14 cellular contexts compared by ENCODE assay signal in the genomic region with DNA sequence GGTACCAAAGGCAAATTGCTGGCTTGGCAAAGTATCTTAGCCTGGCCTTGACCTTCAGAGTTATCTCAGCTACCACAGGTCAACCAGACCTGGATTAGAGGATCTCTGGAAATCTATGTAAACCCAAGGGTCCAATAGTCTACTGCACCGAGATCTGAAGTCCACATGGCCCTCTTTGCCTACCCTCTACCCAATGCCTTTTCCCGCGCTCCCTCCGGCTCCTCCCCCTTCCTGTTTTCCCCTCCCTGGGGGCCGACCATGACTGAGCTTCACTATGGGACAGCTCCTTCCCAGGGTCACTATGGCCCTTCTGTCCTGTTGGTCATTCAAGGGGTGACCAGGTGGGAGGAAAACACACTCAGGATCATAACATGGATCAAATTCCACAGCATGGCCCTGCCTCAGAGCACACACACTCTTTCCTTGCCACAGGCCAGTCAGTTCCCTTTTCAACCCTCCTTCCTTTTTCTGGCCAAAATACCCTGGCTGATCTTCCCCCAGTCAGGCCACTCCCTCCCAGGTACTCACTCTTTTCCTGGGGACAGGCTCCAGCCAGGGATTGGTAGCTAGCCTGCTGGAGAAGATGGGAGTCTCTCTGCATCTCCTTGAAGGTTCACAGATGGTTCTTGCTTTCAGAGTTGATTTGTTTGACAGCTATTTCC. TPM values are rescaled to one million over a fixed set of nuclear protein-coding genes. Genes with fewer than 3 reads are reported as not detected.
DNase-seq lines count a peak whose midpoint lies in the region; ATAC-seq and TF ChIP-seq lines count a peak whose summit lies in the region.
"Had no signal": no experiment of that assay in that cellular context is flagged by ENCODE, and none has a peak within 500 bp of the region (broad histone marks: within the 10 kb centered on the region; RNA-seq: fewer than 3 reads in every experiment).

No MANE protein-coding gene starts in this region.

- H3K4me3 Mint-ChIP-seq in GM23338 (no peak overlapping the region), activated B cell treated with CpG ODN at 0.5 μM for 24 hours (no peak overlapping the region)
- no peak overlapping the region for H3K4me3 Mint-ChIP-seq in stimulated activated memory B cell treated with anti-CD40 and anti-IgM and Interleukin-4, amounts not matched to agents 10 μg/mL and 1 μg/mL and 100 μg/mL, for 72 hours

- POLR2A ChIA-PET in activated B cell treated with CpG ODN at 0.5 μM for 24 hours (lab: Charles Lee) = no interaction called here

- H3K36me3 Mint-ChIP-seq in GM23338 (ENCODE audit: low read depth) (no peaks in the 10 kb centered on the region), activated B cell treated with CpG ODN at 0.5 μM for 24 hours (ENCODE audit: low read depth) (no peaks in the 10 kb centered on the region)
- H3K36me3 Mint-ChIP-seq in stimulated activated memory B cell treated with anti-CD40 and anti-IgM and Interleukin-4, amounts not matched to agents 10 μg/mL and 1 μg/mL and 100 μg/mL, for 72 hours = no peaks in the 10 kb centered on the region

- peak overlapping the region; percentile 87; the same call in 1 of the 2 replicates for H2AFZ ChIP-seq in GM23338
- H2AFZ ChIP-seq: GM23248 had no signal

- H3K9me3 Mint-ChIP-seq in GM23338 (no peaks in the 10 kb centered on the region; the same call in 2 of the 3 replicates), activated B cell treated with CpG ODN at 0.5 μM for 24 hours (no peaks in the 10 kb centered on the region)
- no peaks in the 10 kb centered on the region for H3K9me3 Mint-ChIP-seq in stimulated activated memory B cell treated with anti-CD40 and anti-IgM and Interleukin-4, amounts not matched to agents 10 μg/mL and 1 μg/mL and 100 μg/mL, for 72 hours

- no peak overlapping the region for H3K4me2 ChIP-seq in GM23338

- DNase-seq in GM23338 (ENCODE audit: low spot score) (no peak), NOMO-1 treated with dmso at 0.1 percent for 144 hours (lab: John Stamatoyannopoulos, UW; ENCODE audit: unreplicated experiment) (peak; percentile 42), activated B cell treated with CpG ODN at 0.5 μM for 24 hours (no peak), NCI-H345 (lab: John Stamatoyannopoulos, UW) (no peak), AG08396 (ENCODE audit: low spot score) (no peak), putamen (ENCODE audit: low spot score) (no peak)
- DNase-seq: COR-L47, DMS53, GM23248, NCI-H187 treated with DMSO at 0.1 percent for 48 hours, NCI-H2171, PC-3 had no signal

- TF ChIP-seq CTCF in GM23338 (conservative IDR thresholded peaks at IDR 0.05; ENCODE audit: low read depth in 2 of 2) (no peak), activated B cell treated with CpG ODN at 0.5 μM for 24 hours (IDR thresholded peaks at IDR 0.05) (no peak)

- H3K27me3 ChIP-seq in GM23338 (ENCODE audit: insufficient read depth) = no peaks in the 10 kb centered on the region

- H3K27ac Mint-ChIP-seq in GM23338 (no peak overlapping the region), activated B cell treated with CpG ODN at 0.5 μM for 24 hours (peak overlapping the region; percentile 30)
- H3K27ac Mint-ChIP-seq in stimulated activated memory B cell treated with anti-CD40 and anti-IgM and Interleukin-4, amounts not matched to agents 10 μg/mL and 1 μg/mL and 100 μg/mL, for 72 hours = no peak overlapping the region

- CTCF ChIA-PET in activated B cell treated with CpG ODN at 0.5 μM for 24 hours (lab: Charles Lee) = interaction anchor here (1.2 kb wide), 1 partner anchor 9 kb away, joined by 5 read pairs; no protein-coding TSS in a partner anchor

- H3K4me1 Mint-ChIP-seq in GM23338 (peaks cover 5% of the 10 kb centered on the region; the same call in 1 of the 3 replicates), activated B cell treated with CpG ODN at 0.5 μM for 24 hours (peaks cover 40% of the 10 kb centered on the region)
- peaks cover 11% of the 10 kb centered on the region for H3K4me1 Mint-ChIP-seq in stimulated activated memory B cell treated with anti-CD40 and anti-IgM and Interleukin-4, amounts not matched to agents 10 μg/mL and 1 μg/mL and 100 μg/mL, for 72 hours

- H4K20me1 ChIP-seq in GM23338 (replicated peaks; ENCODE audit: insufficient read depth) = no peaks in the 10 kb centered on the region

- no peak overlapping the region for H3K4me3 ChIP-seq in GM23338
- H3K4me3 ChIP-seq: GM12878, GM23248 had no signal

- H3K79me2 ChIP-seq in GM23338 (replicated peaks; ENCODE audit: insufficient read depth) = no peaks in the 10 kb centered on the region

- H3K27me3 Mint-ChIP-seq in GM23338 (ENCODE audit: insufficient read depth, low read depth, poor library complexity) (peaks cover 2% of the 10 kb centered on the region), activated B cell treated with CpG ODN at 0.5 μM for 24 hours (no peaks in the 10 kb centered on the region)
- peaks cover 30% of the 10 kb centered on the region for H3K27me3 Mint-ChIP-seq in stimulated activated memory B cell treated with anti-CD40 and anti-IgM and Interleukin-4, amounts not matched to agents 10 μg/mL and 1 μg/mL and 100 μg/mL, for 72 hours

- no peaks in the 10 kb centered on the region for H3K36me3 ChIP-seq in GM23338 (ENCODE audit: insufficient read depth)

- no peaks in the 10 kb centered on the region for H3K4me1 ChIP-seq in GM23338 (ENCODE audit: insufficient read depth)

- ATAC-seq in GM23338 = no peak; the same call in 2 of the 3 replicates
- ATAC-seq in activated B cell treated with CpG ODN at 0.5 μM for 24 hours (ENCODE audit: low read depth) = no peak
- peak; percentile 12 for ATAC-seq in stimulated activated memory B cell treated with anti-CD40 and anti-IgM and Interleukin-4, amounts not matched to agents 10 μg/mL and 1 μg/mL and 100 μg/mL, for 72 hours
- ATAC-seq: GM12878, PC-3 had no signal

- H3F3A ChIP-seq in GM23338 (replicated peaks; ENCODE audit: low read depth) = no peaks in the 10 kb centered on the region

- 0 out of 2 replicates have a peak, but pooled peaks cover 4% of the 10 kb centered on the region for H3K9me2 ChIP-seq in GM23338 (ENCODE audit: insufficient read depth)

- intact Hi-C loops in activated B cell treated with CpG ODN at 0.5 μM for 24 hours (cut with micrococcal nuclease) = no loop called here

- H3K27ac ChIP-seq in GM23338 (ENCODE audit: low read depth) = no peak overlapping the region
- H3K27ac ChIP-seq: GM23248 had no signal

TF ChIP-seq in GM23338, 12 proteins besides CTCF, POLR2A, EP300 and RAD21 (continues in another document):
- no peak for TF ChIP-seq JUNB (IDR thresholded peaks at IDR 0.05; ENCODE audit: unreplicated experiment)
- no peak for TF ChIP-seq ZNF114 (CRISPR knock-in tag; IDR thresholded peaks at IDR 0.05)
- TF ChIP-seq POLR2AphosphoS5 (IDR thresholded peaks at IDR 0.05; ENCODE audit: low read depth) = no peak
- TF ChIP-seq ZNF331 (CRISPR knock-in tag; IDR thresholded peaks at IDR 0.05; ENCODE audit: low read depth) = no peak

RNA-seq across cellular contexts. Expression of a gene that starts 19.1 kb away (rescaled TPM):
- total RNA-seq in GM23338 (2014; rRNA removed; shearing (Covaris generic)) = 107 and 128 TPM in 2 replicates
- 54.7 and 55.1 TPM in 2 replicates for polyA plus RNA-seq in GM23338 (2016; fragmentation: Nextera tagmentation; extraction: Ambion mirVana)
- total RNA-seq in activated B cell treated with CpG ODN at 0.5 μM for 24 hours = 62.5 and 70.6 TPM in 2 replicates

RNA-seq across cellular contexts. Expression of a gene that starts 21.0 kb away (rescaled TPM):
- total RNA-seq in GM23338 (2014; rRNA removed; shearing (Covaris generic)) = 9.2 and 12.6 TPM in 2 replicates
- 9.0 and 10.5 TPM in 2 replicates for polyA plus RNA-seq in GM23338 (2016; fragmentation: Nextera tagmentation; extraction: Ambion mirVana)
- total RNA-seq in activated B cell treated with CpG ODN at 0.5 μM for 24 hours = 30.8 and 32.4 TPM in 2 replicates

RNA-seq across cellular contexts. Expression of a gene that starts 29.9 kb away (rescaled TPM):
- 59.1 and 61.2 TPM in 2 replicates for total RNA-seq in GM23338 (2014; rRNA removed; shearing (Covaris generic))
- 45.3 and 47.2 TPM in 2 replicates for polyA plus RNA-seq in GM23338 (2016; fragmentation: Nextera tagmentation; extraction: Ambion mirVana)
- total RNA-seq in activated B cell treated with CpG ODN at 0.5 μM for 24 hours = 44.4 and 45.0 TPM in 2 replicates

RNA-seq across cellular contexts. Expression of a gene that starts 38.2 kb away (rescaled TPM):
- 7.6 and 8.0 TPM in 2 replicates for total RNA-seq in GM23338 (2014; rRNA removed; shearing (Covaris generic))
- polyA plus RNA-seq in GM23338 (2016; fragmentation: Nextera tagmentation; extraction: Ambion mirVana) = 1.3 and 2.2 TPM in 2 replicates
- total RNA-seq in activated B cell treated with CpG ODN at 0.5 μM for 24 hours = 0.12 and 0.29 TPM in 2 replicates
